8 cellular contexts compared by ENCODE assay signal in genomic region chr2:74843371-74844298, GRCh38. TPM values are rescaled to one million over a fixed set of nuclear protein-coding genes. Genes with fewer than 3 reads are reported as not detected.
DNase-seq lines count a peak whose midpoint lies in the region; ATAC-seq and TF ChIP-seq lines count a peak whose summit lies in the region.

No MANE protein-coding gene starts in this region.

- intact Hi-C loops in dorsolateral prefrontal cortex (cut with DNase I): no loop called here

- H3K4me3 ChIP-seq in coronary artery (no peak overlapping the region), dorsolateral prefrontal cortex (no peak overlapping the region)

- TF ChIP-seq CTCF in coronary artery (IDR thresholded peaks at IDR 0.05): no peak
- no peak for TF ChIP-seq CTCF in dorsolateral prefrontal cortex (IDR thresholded peaks at IDR 0.05 in 54 of 56, conservative IDR thresholded peaks at IDR 0.05 in 2 of 56; ENCODE audit: low read depth in 1 of 56, partially characterized antibody in 56 of 56)

- H3K27ac ChIP-seq in coronary artery (peak overlapping the region; percentile 56 to 58), dorsolateral prefrontal cortex (no peak overlapping the region)

- DNase-seq in stimulated activated CD4-positive, alpha-beta T cell treated with anti-CD3 and anti-CD28 coated beads, Interleukin-15, amount 100 ng/mL, for 24 hours: peak; percentile 51
- DNase-seq in stimulated activated CD4-positive, alpha-beta T cell treated with anti-CD3 and anti-CD28 coated beads, Interleukin-2, amount 100 ng/mL, for 48 hours: no peak
- DNase-seq in RKO (ENCODE audit: low spot score): peak; percentile 61
- DNase-seq in coronary artery (ENCODE audit: low spot score): no peak
- DNase-seq in non-pigmented ciliary epithelial cell (ENCODE audit: low read depth): peak; percentile 65
- DNase-seq in putamen (ENCODE audit: low spot score): no peak
- DNase-seq in dorsolateral prefrontal cortex: no peak

- peak; percentile 62 for ATAC-seq in HG02943 (IDR thresholded peaks at IDR 0.05; ENCODE audit: low read depth, unreplicated experiment)

- H3K27me3 ChIP-seq in dorsolateral prefrontal cortex: peaks cover 0 to 6% (median 0%) of the 10 kb centered on the region in 45 donors

RNA-seq across cellular contexts. Expression of gene HK2, which starts 9.7 kb away (rescaled TPM):
- total RNA-seq in dorsolateral prefrontal cortex: 10 to 100 TPM in 18 of 120 experiments, 1 to 10 TPM in 102; 1.2 to 37.2 (median 5.9) TPM

Comparison
In these comparisons a context has a peak if more than half of its experiments do, and no peak if none do; other contexts are left out.
1. DNase-seq: peak in stimulated activated CD4-positive, alpha-beta T cell treated with anti-CD3 and anti-CD28 coated beads, Interleukin-15, amount 100 ng/mL, for 24 hours (single experiment), RKO (single experiment) and non-pigmented ciliary epithelial cell (single experiment); none in stimulated activated CD4-positive, alpha-beta T cell treated with anti-CD3 and anti-CD28 coated beads, Interleukin-2, amount 100 ng/mL, for 48 hours (0 of 2), coronary artery (single experiment), putamen (single experiment) and dorsolateral prefrontal cortex (0 of 10).
2. H3K27ac ChIP-seq: peak in coronary artery (2 of 2); none in dorsolateral prefrontal cortex (0 of 59).